8 cellular contexts compared by ENCODE assay signal in genomic region chr2:54673501-54673998, GRCh38. TPM values are rescaled to one million over a fixed set of nuclear protein-coding genes. Genes with fewer than 3 reads are reported as not detected.
DNase-seq lines count a peak whose midpoint lies in the region; ATAC-seq and TF ChIP-seq lines count a peak whose summit lies in the region.

No MANE protein-coding gene starts in this region.

- no peaks in the 10 kb centered on the region for H3K4me1 Mint-ChIP-seq in glutamatergic neuron (ENCODE audit: low read depth, unreplicated experiment)

- peak; percentile 49 to 90 for DNase-seq in activated naive CD4-positive, alpha-beta T cell treated with anti-CD3 and anti-CD28 coated beads, Interleukin-2, amount 50 U/mL, for 72 hours (ENCODE audit: low spot score in 2 of 2)
- DNase-seq in islet precursor cell (peak; percentile 54), glutamatergic neuron (no peak), foreskin fibroblast (no peak)
- peak; percentile 15 to 26 for DNase-seq in stimulated activated CD4-positive, alpha-beta T cell treated with anti-CD3 and anti-CD28 coated beads, Interleukin-4, amount 100 ng/mL, for 48 hours (ENCODE audit: low read depth in 2 of 2)

- peak; percentile 52 for ATAC-seq in GM19438 (IDR thresholded peaks at IDR 0.05; ENCODE audit: low read depth, unreplicated experiment)
- ATAC-seq in HG03460 (IDR thresholded peaks at IDR 0.05; ENCODE audit: unreplicated experiment), result peak; percentile 54
- peak; percentile 77 to 97 for ATAC-seq in activated naive CD4-positive, alpha-beta T cell treated with anti-CD3 and anti-CD28 coated beads, Interleukin-2, amount 50 U/mL, for 72 hours
- ATAC-seq in GM18873 (IDR thresholded peaks at IDR 0.05; ENCODE audit: low FRiP score, unreplicated experiment), result no peak

- TF ChIP-seq CTCF in glutamatergic neuron (IDR thresholded peaks at IDR 0.05; ENCODE audit: partially characterized antibody, unreplicated experiment) (no peak), foreskin fibroblast (IDR thresholded peaks at IDR 0.05; ENCODE audit: low read depth, low read length) (no peak)

- H3K27me3 Mint-ChIP-seq in glutamatergic neuron (ENCODE audit: unreplicated experiment), result peaks cover 3% of the 10 kb centered on the region

- H3K4me3 ChIP-seq in foreskin fibroblast (ENCODE audit: low read depth in 1 of 2, low read length in 2 of 2), result no peak overlapping the region

- H3K36me3 Mint-ChIP-seq in activated naive CD4-positive, alpha-beta T cell treated with anti-CD3 and anti-CD28 coated beads, Interleukin-2, amount 50 U/mL, for 72 hours, result peaks cover 9 to 13% of the 10 kb centered on the region in 2 donors
- H3K36me3 Mint-ChIP-seq in glutamatergic neuron (ENCODE audit: unreplicated experiment), result peaks cover 7% of the 10 kb centered on the region

- no peaks in the 10 kb centered on the region for H3K9me3 Mint-ChIP-seq in activated naive CD4-positive, alpha-beta T cell treated with anti-CD3 and anti-CD28 coated beads, Interleukin-2, amount 50 U/mL, for 72 hours
- peaks cover 5% of the 10 kb centered on the region for H3K9me3 Mint-ChIP-seq in glutamatergic neuron (ENCODE audit: unreplicated experiment)

- peak overlapping the region; percentile 73 to 88 for H3K27ac Mint-ChIP-seq in activated naive CD4-positive, alpha-beta T cell treated with anti-CD3 and anti-CD28 coated beads, Interleukin-2, amount 50 U/mL, for 72 hours
- no peak overlapping the region for H3K27ac Mint-ChIP-seq in glutamatergic neuron (ENCODE audit: unreplicated experiment)

- H3K4me3 Mint-ChIP-seq in glutamatergic neuron (ENCODE audit: unreplicated experiment), result no peak overlapping the region

RNA-seq across cellular contexts. Expression of gene EML6, which starts 49.9 kb away (rescaled TPM):
- 1 to 10 TPM in 1 of 2 donors, under 1 TPM in 1; 0.30 to 2.4 TPM for total RNA-seq in activated naive CD4-positive, alpha-beta T cell treated with anti-CD3 and anti-CD28 coated beads, Interleukin-2, amount 50 U/mL, for 72 hours
- total RNA-seq in glutamatergic neuron (ENCODE audit: unreplicated experiment), result 0.91 TPM

Comparison
In these comparisons a context has a peak if more than half of its experiments do, and no peak if none do; other contexts are left out.
1. DNase-seq: peak in activated naive CD4-positive, alpha-beta T cell treated with anti-CD3 and anti-CD28 coated beads, Interleukin-2, amount 50 U/mL, for 72 hours (2 of 2), islet precursor cell (single experiment) and stimulated activated CD4-positive, alpha-beta T cell treated with anti-CD3 and anti-CD28 coated beads, Interleukin-4, amount 100 ng/mL, for 48 hours (2 of 2); none in glutamatergic neuron (single experiment) and foreskin fibroblast (0 of 2).